ENCODE assay signal across 1 cellular context in the genomic region with DNA sequence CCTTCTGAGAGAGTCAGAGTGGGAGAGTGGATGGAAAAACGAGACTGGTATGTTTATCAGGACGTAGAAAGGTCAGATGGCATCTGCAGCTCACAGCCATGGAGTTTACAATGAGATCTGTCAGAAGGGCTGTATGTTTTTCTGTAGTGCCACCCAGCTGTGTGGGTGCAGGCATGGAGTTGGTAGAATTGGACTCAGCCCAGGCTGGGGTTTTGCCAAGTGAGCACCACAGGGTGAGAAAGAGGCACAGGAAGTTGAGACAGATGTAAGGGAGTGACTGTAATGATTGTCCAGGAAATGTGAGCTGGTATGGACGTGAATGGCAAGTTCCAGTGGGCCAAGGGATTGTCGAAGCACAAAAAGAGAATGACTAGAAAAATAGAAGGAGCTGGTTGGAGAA.
TF ChIP-seq lines count a peak whose summit lies in the region.

No MANE protein-coding gene starts in this region.

TF ChIP-seq in HEK293T, 16 proteins besides CTCF, POLR2A, EP300 and RAD21 (continued from another document):
- no peak for TF ChIP-seq FOXK2 (IDR thresholded peaks at IDR 0.05)
- TF ChIP-seq ARNT (IDR thresholded peaks at IDR 0.05) = no peak
- no peak for TF ChIP-seq SUZ12 (IDR thresholded peaks at IDR 0.05)
- TF ChIP-seq NFRKB (IDR thresholded peaks at IDR 0.05) = no peak
- TF ChIP-seq CTBP1 (IDR thresholded peaks at IDR 0.05; ENCODE audit: borderline replicate concordance) = no peak
- TF ChIP-seq SP1 (IDR thresholded peaks at IDR 0.05) = no peak
- TF ChIP-seq LEF1 (IDR thresholded peaks at IDR 0.05; ENCODE audit: borderline replicate concordance) = no peak
- no peak for TF ChIP-seq FOXA1 (IDR thresholded peaks at IDR 0.05)
- no peak for TF ChIP-seq HDGF (IDR thresholded peaks at IDR 0.05; ENCODE audit: borderline replicate concordance)
- no peak for TF ChIP-seq BHLHE40 (IDR thresholded peaks at IDR 0.05; ENCODE audit: borderline replicate concordance)
- no peak for TF ChIP-seq ELF4 (IDR thresholded peaks at IDR 0.05)
- TF ChIP-seq, protein P1, sequence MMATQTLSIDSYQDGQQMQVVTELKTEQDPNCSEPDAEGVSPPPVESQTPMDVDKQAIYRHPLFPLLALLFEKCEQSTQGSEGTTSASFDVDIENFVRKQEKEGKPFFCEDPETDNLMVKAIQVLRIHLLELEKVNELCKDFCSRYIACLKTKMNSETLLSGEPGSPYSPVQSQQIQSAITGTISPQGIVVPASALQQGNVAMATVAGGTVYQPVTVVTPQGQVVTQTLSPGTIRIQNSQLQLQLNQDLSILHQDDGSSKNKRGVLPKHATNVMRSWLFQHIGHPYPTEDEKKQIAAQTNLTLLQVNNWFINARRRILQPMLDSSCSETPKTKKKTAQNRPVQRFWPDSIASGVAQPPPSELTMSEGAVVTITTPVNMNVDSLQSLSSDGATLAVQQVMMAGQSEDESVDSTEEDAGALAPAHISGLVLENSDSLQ (IDR thresholded peaks at IDR 0.05) = no peak
